2 cellular contexts compared by ENCODE assay signal in genomic region chrX:40470830-40471429, GRCh38.
A peak's percentile ranks its signal among the peaks of the same experiment; 100 is the strongest.
TF ChIP-seq lines count a peak whose summit lies in the region.

No MANE protein-coding gene starts in this region.

TF ChIP-seq in HepG2, 621 proteins besides CTCF, POLR2A, EP300 and RAD21 (continued from another document):
- no peak for TF ChIP-seq ZNF597 (CRISPR knock-in tag; IDR thresholded peaks at IDR 0.05)
- no peak for TF ChIP-seq LCORL (IDR thresholded peaks at IDR 0.05)
- TF ChIP-seq LCORL (CRISPR knock-in tag; IDR thresholded peaks at IDR 0.05) = no peak
- no peak for TF ChIP-seq PHB2 (IDR thresholded peaks at IDR 0.05; ENCODE audit: partially characterized antibody)
- TF ChIP-seq NAIF1 (CRISPR knock-in tag; IDR thresholded peaks at IDR 0.05; ENCODE audit: borderline replicate concordance) = no peak
- TF ChIP-seq CC2D1A (CRISPR knock-in tag; IDR thresholded peaks at IDR 0.05) = no peak
- TF ChIP-seq ZNF10 (CRISPR knock-in tag; IDR thresholded peaks at IDR 0.05; ENCODE audit: borderline replicate concordance, low read depth) = no peak
- TF ChIP-seq HOXA7 (CRISPR knock-in tag; IDR thresholded peaks at IDR 0.05) = no peak
- no peak for TF ChIP-seq RCOR2 (CRISPR knock-in tag; IDR thresholded peaks at IDR 0.05)
- no peak for TF ChIP-seq ZSCAN20 (CRISPR knock-in tag; IDR thresholded peaks at IDR 0.05; ENCODE audit: borderline replicate concordance)
- no peak for TF ChIP-seq IKZF4 (CRISPR knock-in tag; IDR thresholded peaks at IDR 0.05; ENCODE audit: borderline replicate concordance, low read depth, not compliant biosample characterization)
- peak; percentile 87 for TF ChIP-seq RFX5 (IDR thresholded peaks at IDR 0.05; ENCODE audit: low read depth, low read length)
- no peak for TF ChIP-seq EED (CRISPR knock-in tag; IDR thresholded peaks at IDR 0.05)
- TF ChIP-seq ZNF253 (CRISPR knock-in tag; IDR thresholded peaks at IDR 0.05; ENCODE audit: borderline replicate concordance) = no peak
- peak; percentile 62; the same call in 1 of the 2 replicates for TF ChIP-seq RFXAP (CRISPR knock-in tag; IDR thresholded peaks at IDR 0.05; ENCODE audit: borderline replicate concordance)
- no peak for TF ChIP-seq RBM39 (IDR thresholded peaks at IDR 0.05; ENCODE audit: low read depth, low read length, poor library complexity, severe bottlenecking)
- TF ChIP-seq ZBTB40 (IDR thresholded peaks at IDR 0.05) = no peak
- TF ChIP-seq ZBTB40 (CRISPR knock-in tag; IDR thresholded peaks at IDR 0.05) = no peak

TF ChIP-seq in K562, 482 proteins besides CTCF, POLR2A, EP300 and RAD21 (continued from another document):
- TF ChIP-seq E2F6 (IDR thresholded peaks at IDR 0.05; ENCODE audit: borderline replicate concordance in 1 of 2, extremely low read depth in 1 of 2, insufficient read depth in 1 of 2, insufficient read length in 1 of 2, low read depth in 1 of 2, low read length in 1 of 2, poor library complexity in 1 of 2, severe bottlenecking in 1 of 2) (no peak), RFX1 (IDR thresholded peaks at IDR 0.05) (peak; percentile 15; the same call in 1 of the 2 replicates), MITF (IDR thresholded peaks at IDR 0.05) (no peak), NFIC (IDR thresholded peaks at IDR 0.05) (0 out of 2 replicates have a peak, but pooled peaks have one; percentile 13), AFF1 (IDR thresholded peaks at IDR 0.05; ENCODE audit: low read depth in 1 of 2, partially characterized antibody in 2 of 2) (peak in 1 of 2 experiments; percentile 57), TGIF2 (CRISPR knock-in tag; IDR thresholded peaks at IDR 0.05) (no peak), ZSCAN29 (IDR thresholded peaks at IDR 0.05) (no peak), ZFP30 (CRISPR knock-in tag; IDR thresholded peaks at IDR 0.05; ENCODE audit: borderline replicate concordance) (no peak)
